9 cellular contexts compared by ENCODE assay signal in genomic region chr19:47363758-47364529, GRCh38. TPM values are rescaled to one million over a fixed set of nuclear protein-coding genes. Genes with fewer than 3 reads are reported as not detected.
DNase-seq lines count a peak whose midpoint lies in the region; ATAC-seq and TF ChIP-seq lines count a peak whose summit lies in the region.
"Had no signal": no experiment of that assay in that cellular context is flagged by ENCODE, and none has a peak within 500 bp of the region (broad histone marks: within the 10 kb centered on the region; RNA-seq: fewer than 3 reads in every experiment).

No MANE protein-coding gene starts in this region.

- TF ChIP-seq CTCF in right atrium auricular region (IDR thresholded peaks at IDR 0.05) (no peak), dorsolateral prefrontal cortex (IDR thresholded peaks at IDR 0.05 in 54 of 56, conservative IDR thresholded peaks at IDR 0.05 in 2 of 56; ENCODE audit: low read depth in 1 of 56, partially characterized antibody in 56 of 56) (no peak)

- intact Hi-C loops in Right ventricle myocardium inferior (cut with DNase I) (no loop called here), dorsolateral prefrontal cortex (cut with DNase I) (no loop called here), aorta (cut with DNase I) (no loop called here)

- H3K27ac ChIP-seq in right atrium auricular region (no peak overlapping the region), dorsolateral prefrontal cortex (no peak overlapping the region), aorta (ENCODE audit: low read depth in 1 of 2, low read length in 2 of 2) (no peak overlapping the region)
- H3K27ac ChIP-seq: SJSA1 had no signal

- no peaks in the 10 kb centered on the region for H3K9me3 ChIP-seq in right atrium auricular region
- H3K9me3 ChIP-seq in aorta (ENCODE audit: control insufficient read depth, low read length): no peaks in the 10 kb centered on the region
- H3K9me3 ChIP-seq: SJSA1 had no signal

- peak; percentile 28 for ATAC-seq in Right ventricle myocardium inferior
- no peak for ATAC-seq in aorta (ENCODE audit: low FRiP score)

- H3K36me3 ChIP-seq in right atrium auricular region (peaks cover 88% of the 10 kb centered on the region), aorta (ENCODE audit: control insufficient read depth in 1 of 2, insufficient read depth in 2 of 2, low read length in 1 of 2) (peaks cover 0 to 6% of the 10 kb centered on the region in 2 donors)

- WGBS in aorta, 2 donors: 87% methylated on average over 13 of the region's 13 CpGs

- H3K4me3 ChIP-seq in right atrium auricular region (no peak overlapping the region), dorsolateral prefrontal cortex (no peak overlapping the region), aorta (ENCODE audit: low read length in 2 of 2) (no peak overlapping the region)
- H3K4me3 ChIP-seq: SJSA1 had no signal

- DNase-seq in Right ventricle myocardium inferior (ENCODE audit: missing footprints) (peak; percentile 39), right atrium auricular region (ENCODE audit: low spot score) (no peak), fibroblast of gingiva (ENCODE audit: low read depth) (peak; percentile 67), dorsolateral prefrontal cortex (no peak), aorta (no peak)
- no peak for DNase-seq in activated T-cell treated with anti-CD3 and anti-CD28 coated beads, Interleukin-2, amount 50 U/mL, for 1 hour
- DNase-seq: NCI-H1694 had no signal

- no peaks in the 10 kb centered on the region for H3K4me1 ChIP-seq in right atrium auricular region
- no peaks in the 10 kb centered on the region for H3K4me1 ChIP-seq in aorta (ENCODE audit: control insufficient read depth in 1 of 2, insufficient read depth in 2 of 2, low read length in 2 of 2)

- H3K27me3 ChIP-seq in right atrium auricular region: no peaks in the 10 kb centered on the region
- H3K27me3 ChIP-seq in dorsolateral prefrontal cortex: no peaks in the 10 kb centered on the region
- no peaks in the 10 kb centered on the region for H3K27me3 ChIP-seq in aorta (ENCODE audit: control insufficient read depth in 1 of 2, insufficient read depth in 2 of 2, low read length in 1 of 2)
- H3K27me3 ChIP-seq: SJSA1 had no signal

RNA-seq across cellular contexts. Expression of gene DHX34, which starts 14.8 kb away (rescaled TPM):
- 8.0 TPM for total RNA-seq in Right ventricle myocardium inferior
- 1 to 10 TPM; 5.1 to 8.2 TPM for total RNA-seq in right atrium auricular region
- 10 to 100 TPM in 118 of 120 experiments, 1 to 10 TPM in 2; 9.9 to 34.7 (median 16.9) TPM for total RNA-seq in dorsolateral prefrontal cortex
- 10 to 100 TPM in 1 of 2 donors, 1 to 10 TPM in 1; 8.9 to 14.6 TPM for total RNA-seq in aorta
- 10 to 100 TPM in 1 of 2 donors, 1 to 10 TPM in 1; 1.5 to 10.3 TPM for polyA plus RNA-seq in aorta

RNA-seq across cellular contexts. Expression of gene C5AR2, which starts 32.0 kb away (rescaled TPM):
- total RNA-seq in Right ventricle myocardium inferior (0.95 TPM), right atrium auricular region (1 to 10 TPM; 1.1 to 3.3 TPM), dorsolateral prefrontal cortex (1 to 10 TPM in 102 of 120 experiments, under 1 TPM in 18; 0.35 to 4.8 (median 1.8) TPM), aorta (10 to 100 TPM in 1 of 2 donors, 1 to 10 TPM in 1; 8.0 to 13.6 TPM)
- polyA plus RNA-seq in aorta: under 1 TPM; 0.20 to 0.38 TPM
- total RNA-seq: SJSA1 had no signal

RNA-seq across cellular contexts. Expression of gene C5AR1, which starts 54.3 kb away (rescaled TPM):
- total RNA-seq in Right ventricle myocardium inferior (5.0 TPM), right atrium auricular region (10 to 100 TPM in 1 of 2 donors, 1 to 10 TPM in 1; 4.6 to 14.3 TPM), dorsolateral prefrontal cortex (10 to 100 TPM in 11 of 120 experiments, 1 to 10 TPM in 108, under 1 TPM in 1; 0.67 to 19.3 (median 5.1) TPM), aorta (10 to 100 TPM; 38.7 to 52.7 TPM)
- 10 to 100 TPM in 1 of 2 donors, 1 to 10 TPM in 1; 7.9 to 12.5 TPM for polyA plus RNA-seq in aorta
- total RNA-seq: SJSA1 had no signal

RNA-seq across cellular contexts. Expression of gene MEIS3, which starts 55.4 kb away (rescaled TPM):
- total RNA-seq in Right ventricle myocardium inferior (3.8 TPM), right atrium auricular region (1 to 10 TPM; 6.3 to 9.2 TPM), dorsolateral prefrontal cortex (100 to 1,000 TPM in 12 of 120 experiments, 10 to 100 TPM in 108; 26.3 to 120 (median 70.9) TPM), aorta (10 to 100 TPM in 1 of 2 donors, 1 to 10 TPM in 1; 7.7 to 19.6 TPM)
- polyA plus RNA-seq in aorta: 1 to 10 TPM in 1 of 2 donors, under 1 TPM in 1; 0.75 to 3.9 TPM
- total RNA-seq: natural killer cell treated with Interleukin-12 subunit alpha and Interleukin-12 subunit beta and Interleukin-15 and Interleukin-18, amount 100 ng/mL, for 72 hours had no signal

Comparison
In these comparisons a context has a peak if more than half of its experiments do, and no peak if none do; other contexts are left out.
1. DNase-seq: peak in Right ventricle myocardium inferior (single experiment) and fibroblast of gingiva (single experiment); none in right atrium auricular region (single experiment), dorsolateral prefrontal cortex (0 of 10), aorta (0 of 2) and activated T-cell treated with anti-CD3 and anti-CD28 coated beads, Interleukin-2, amount 50 U/mL, for 1 hour (single experiment).